1 cellular context compared by ENCODE assay signal in the genomic region with DNA sequence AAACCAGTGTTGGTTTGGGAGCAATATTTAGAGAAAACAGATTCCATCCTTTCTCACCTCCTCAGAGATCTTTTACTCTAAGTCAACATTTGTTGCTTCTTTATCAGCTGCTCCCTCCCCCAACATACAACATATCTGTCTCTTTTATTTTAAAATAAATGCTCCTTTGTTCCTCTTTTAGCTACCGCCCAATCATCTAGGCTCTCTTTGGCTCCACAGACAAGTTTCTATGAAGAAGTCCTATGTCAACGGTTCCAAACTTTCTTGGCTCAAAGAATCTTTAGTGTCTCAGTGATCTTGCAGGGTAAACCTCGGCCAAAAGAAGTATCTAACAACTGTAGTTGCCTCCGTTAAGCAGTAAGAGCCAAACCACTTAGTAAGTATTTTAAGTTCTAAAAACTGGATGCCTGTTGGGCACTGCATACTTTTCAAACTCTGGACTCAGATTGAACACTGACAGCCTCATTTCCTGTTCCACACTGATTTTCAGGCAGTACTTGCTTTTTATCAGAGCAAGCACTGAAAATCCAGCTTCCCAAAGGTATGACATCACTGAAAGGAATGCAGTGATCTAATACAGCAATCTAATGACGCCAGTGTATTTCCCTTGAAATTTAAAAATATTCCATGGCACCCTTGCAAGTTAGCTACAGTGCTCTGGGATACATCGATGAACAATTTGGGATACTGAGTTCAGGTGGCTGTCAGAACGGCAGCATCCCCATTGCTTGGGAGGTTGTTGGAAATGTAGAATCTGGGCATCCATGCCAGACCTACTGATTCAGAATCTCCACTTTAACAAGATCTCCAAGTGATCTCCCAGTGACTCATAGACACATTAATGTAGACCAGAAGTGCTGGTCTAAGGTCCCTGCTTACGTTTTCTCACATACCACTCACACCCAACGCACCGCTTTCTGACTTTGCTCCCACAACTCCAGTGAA.
TF ChIP-seq lines count a peak whose summit lies in the region.

No MANE protein-coding gene starts in this region.

TF ChIP-seq in HEK293, 187 proteins besides CTCF, POLR2A, EP300 and RAD21 (continued from another document and continues in another):
- TF ChIP-seq, protein P1, sequence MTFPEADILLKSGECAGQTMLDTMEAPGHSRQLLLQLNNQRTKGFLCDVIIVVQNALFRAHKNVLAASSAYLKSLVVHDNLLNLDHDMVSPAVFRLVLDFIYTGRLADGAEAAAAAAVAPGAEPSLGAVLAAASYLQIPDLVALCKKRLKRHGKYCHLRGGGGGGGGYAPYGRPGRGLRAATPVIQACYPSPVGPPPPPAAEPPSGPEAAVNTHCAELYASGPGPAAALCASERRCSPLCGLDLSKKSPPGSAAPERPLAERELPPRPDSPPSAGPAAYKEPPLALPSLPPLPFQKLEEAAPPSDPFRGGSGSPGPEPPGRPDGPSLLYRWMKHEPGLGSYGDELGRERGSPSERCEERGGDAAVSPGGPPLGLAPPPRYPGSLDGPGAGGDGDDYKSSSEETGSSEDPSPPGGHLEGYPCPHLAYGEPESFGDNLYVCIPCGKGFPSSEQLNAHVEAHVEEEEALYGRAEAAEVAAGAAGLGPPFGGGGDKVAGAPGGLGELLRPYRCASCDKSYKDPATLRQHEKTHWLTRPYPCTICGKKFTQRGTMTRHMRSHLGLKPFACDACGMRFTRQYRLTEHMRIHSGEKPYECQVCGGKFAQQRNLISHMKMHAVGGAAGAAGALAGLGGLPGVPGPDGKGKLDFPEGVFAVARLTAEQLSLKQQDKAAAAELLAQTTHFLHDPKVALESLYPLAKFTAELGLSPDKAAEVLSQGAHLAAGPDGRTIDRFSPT (tag by site-specific recombination; IDR thresholded peaks at IDR 0.05): peak; percentile 98
- TF ChIP-seq ZNF2 (tag by site-specific recombination; IDR thresholded peaks at IDR 0.05) (peak; percentile 56), ZIC2 (tag by site-specific recombination; IDR thresholded peaks at IDR 0.05) (no peak), ZNF501 (tag by site-specific recombination; IDR thresholded peaks at IDR 0.05) (peak; percentile 37; the same call in 1 of the 2 replicates), ZNF174 (tag by site-specific recombination; IDR thresholded peaks at IDR 0.05) (no peak), ZNF10 (tag by site-specific recombination; IDR thresholded peaks at IDR 0.05) (peak; percentile 51; the same call in 1 of the 2 replicates), BCL11A (tag by site-specific recombination; IDR thresholded peaks at IDR 0.05; ENCODE audit: low read depth) (0 out of 2 replicates have a peak, but pooled peaks have one; percentile 14), ZNF335 (tag by site-specific recombination; conservative IDR thresholded peaks at IDR 0.05) (peak; percentile 85), ZFP37 (tag by site-specific recombination; IDR thresholded peaks at IDR 0.05) (peak; percentile 79; the same call in 1 of the 2 replicates), KLF16 (tag by site-specific recombination; IDR thresholded peaks at IDR 0.05) (no peak), ZNF24 (tag by site-specific recombination; IDR thresholded peaks at IDR 0.05) (peak; percentile 88), PRDM1 (tag by site-specific recombination; IDR thresholded peaks at IDR 0.05) (peak; percentile 92), ZBTB21 (tag by site-specific recombination; IDR thresholded peaks at IDR 0.05) (peak; percentile 99), SP7 (tag by site-specific recombination; IDR thresholded peaks at IDR 0.05) (peak; percentile 92), GFI1B (tag by site-specific recombination; IDR thresholded peaks at IDR 0.05) (peak; percentile 95), IKZF3 (tag by site-specific recombination; IDR thresholded peaks at IDR 0.05) (peak; percentile 84), ZNF629 (tag by site-specific recombination; IDR thresholded peaks at IDR 0.05) (peak; percentile 100), ZNF324 (tag by site-specific recombination; IDR thresholded peaks at IDR 0.05) (peak; percentile 70), ZNF394 (tag by site-specific recombination; IDR thresholded peaks at IDR 0.05; ENCODE audit: borderline replicate concordance) (peak; percentile 74), MEIS1 (CRISPR knock-in tag; IDR thresholded peaks at IDR 0.05; ENCODE audit: borderline replicate concordance) (no peak), SP3 (tag by site-specific recombination; IDR thresholded peaks at IDR 0.05) (peak; percentile 30), ZNF558 (tag by site-specific recombination; IDR thresholded peaks at IDR 0.05) (peak; percentile 44; the same call in 1 of the 2 replicates), ZBTB17 (tag by site-specific recombination; IDR thresholded peaks at IDR 0.05) (peak; percentile 97), GLIS1 (tag by site-specific recombination; IDR thresholded peaks at IDR 0.05) (peak; percentile 58), ZNF426 (tag by site-specific recombination; IDR thresholded peaks at IDR 0.05) (no peak), KLF9 (tag by site-specific recombination; IDR thresholded peaks at IDR 0.05; ENCODE audit: low read depth) (no peak)
- TF ChIP-seq, protein P2, sequence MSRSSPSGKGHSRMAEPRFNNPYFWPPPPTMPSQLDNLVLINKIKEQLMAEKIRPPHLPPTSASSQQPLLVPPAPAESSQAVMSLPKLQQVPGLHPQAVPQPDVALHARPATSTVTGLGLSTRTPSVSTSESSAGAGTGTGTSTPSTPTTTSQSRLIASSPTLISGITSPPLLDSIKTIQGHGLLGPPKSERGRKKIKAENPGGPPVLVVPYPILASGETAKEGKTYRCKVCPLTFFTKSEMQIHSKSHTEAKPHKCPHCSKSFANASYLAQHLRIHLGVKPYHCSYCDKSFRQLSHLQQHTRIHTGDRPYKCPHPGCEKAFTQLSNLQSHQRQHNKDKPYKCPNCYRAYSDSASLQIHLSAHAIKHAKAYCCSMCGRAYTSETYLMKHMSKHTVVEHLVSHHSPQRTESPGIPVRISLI (tag by site-specific recombination; IDR thresholded peaks at IDR 0.05): no peak
- TF ChIP-seq, protein P3, sequence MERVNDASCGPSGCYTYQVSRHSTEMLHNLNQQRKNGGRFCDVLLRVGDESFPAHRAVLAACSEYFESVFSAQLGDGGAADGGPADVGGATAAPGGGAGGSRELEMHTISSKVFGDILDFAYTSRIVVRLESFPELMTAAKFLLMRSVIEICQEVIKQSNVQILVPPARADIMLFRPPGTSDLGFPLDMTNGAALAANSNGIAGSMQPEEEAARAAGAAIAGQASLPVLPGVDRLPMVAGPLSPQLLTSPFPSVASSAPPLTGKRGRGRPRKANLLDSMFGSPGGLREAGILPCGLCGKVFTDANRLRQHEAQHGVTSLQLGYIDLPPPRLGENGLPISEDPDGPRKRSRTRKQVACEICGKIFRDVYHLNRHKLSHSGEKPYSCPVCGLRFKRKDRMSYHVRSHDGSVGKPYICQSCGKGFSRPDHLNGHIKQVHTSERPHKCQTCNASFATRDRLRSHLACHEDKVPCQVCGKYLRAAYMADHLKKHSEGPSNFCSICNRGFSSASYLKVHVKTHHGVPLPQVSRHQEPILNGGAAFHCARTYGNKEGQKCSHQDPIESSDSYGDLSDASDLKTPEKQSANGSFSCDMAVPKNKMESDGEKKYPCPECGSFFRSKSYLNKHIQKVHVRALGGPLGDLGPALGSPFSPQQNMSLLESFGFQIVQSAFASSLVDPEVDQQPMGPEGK (tag by site-specific recombination; IDR thresholded peaks at IDR 0.05): 0 out of 2 replicates have a peak, but pooled peaks have one; percentile 43
- TF ChIP-seq, protein P4, sequence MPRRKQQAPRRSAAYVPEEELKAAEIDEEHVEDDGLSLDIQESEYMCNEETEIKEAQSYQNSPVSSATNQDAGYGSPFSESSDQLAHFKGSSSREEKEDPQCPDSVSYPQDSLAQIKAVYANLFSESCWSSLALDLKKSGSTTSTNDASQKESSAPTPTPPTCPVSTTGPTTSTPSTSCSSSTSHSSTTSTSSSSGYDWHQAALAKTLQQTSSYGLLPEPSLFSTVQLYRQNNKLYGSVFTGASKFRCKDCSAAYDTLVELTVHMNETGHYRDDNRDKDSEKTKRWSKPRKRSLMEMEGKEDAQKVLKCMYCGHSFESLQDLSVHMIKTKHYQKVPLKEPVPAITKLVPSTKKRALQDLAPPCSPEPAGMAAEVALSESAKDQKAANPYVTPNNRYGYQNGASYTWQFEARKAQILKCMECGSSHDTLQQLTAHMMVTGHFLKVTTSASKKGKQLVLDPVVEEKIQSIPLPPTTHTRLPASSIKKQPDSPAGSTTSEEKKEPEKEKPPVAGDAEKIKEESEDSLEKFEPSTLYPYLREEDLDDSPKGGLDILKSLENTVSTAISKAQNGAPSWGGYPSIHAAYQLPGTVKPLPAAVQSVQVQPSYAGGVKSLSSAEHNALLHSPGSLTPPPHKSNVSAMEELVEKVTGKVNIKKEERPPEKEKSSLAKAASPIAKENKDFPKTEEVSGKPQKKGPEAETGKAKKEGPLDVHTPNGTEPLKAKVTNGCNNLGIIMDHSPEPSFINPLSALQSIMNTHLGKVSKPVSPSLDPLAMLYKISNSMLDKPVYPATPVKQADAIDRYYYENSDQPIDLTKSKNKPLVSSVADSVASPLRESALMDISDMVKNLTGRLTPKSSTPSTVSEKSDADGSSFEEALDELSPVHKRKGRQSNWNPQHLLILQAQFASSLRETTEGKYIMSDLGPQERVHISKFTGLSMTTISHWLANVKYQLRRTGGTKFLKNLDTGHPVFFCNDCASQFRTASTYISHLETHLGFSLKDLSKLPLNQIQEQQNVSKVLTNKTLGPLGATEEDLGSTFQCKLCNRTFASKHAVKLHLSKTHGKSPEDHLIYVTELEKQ (tag by site-specific recombination; IDR thresholded peaks at IDR 0.05; ENCODE audit: borderline replicate concordance): peak; percentile 56
- TF ChIP-seq, protein P5, sequence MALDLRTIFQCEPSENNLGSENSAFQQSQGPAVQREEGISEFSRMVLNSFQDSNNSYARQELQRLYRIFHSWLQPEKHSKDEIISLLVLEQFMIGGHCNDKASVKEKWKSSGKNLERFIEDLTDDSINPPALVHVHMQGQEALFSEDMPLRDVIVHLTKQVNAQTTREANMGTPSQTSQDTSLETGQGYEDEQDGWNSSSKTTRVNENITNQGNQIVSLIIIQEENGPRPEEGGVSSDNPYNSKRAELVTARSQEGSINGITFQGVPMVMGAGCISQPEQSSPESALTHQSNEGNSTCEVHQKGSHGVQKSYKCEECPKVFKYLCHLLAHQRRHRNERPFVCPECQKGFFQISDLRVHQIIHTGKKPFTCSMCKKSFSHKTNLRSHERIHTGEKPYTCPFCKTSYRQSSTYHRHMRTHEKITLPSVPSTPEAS (tag by site-specific recombination; IDR thresholded peaks at IDR 0.05): peak; percentile 42; the same call in 1 of the 2 replicates
- TF ChIP-seq, protein P6, sequence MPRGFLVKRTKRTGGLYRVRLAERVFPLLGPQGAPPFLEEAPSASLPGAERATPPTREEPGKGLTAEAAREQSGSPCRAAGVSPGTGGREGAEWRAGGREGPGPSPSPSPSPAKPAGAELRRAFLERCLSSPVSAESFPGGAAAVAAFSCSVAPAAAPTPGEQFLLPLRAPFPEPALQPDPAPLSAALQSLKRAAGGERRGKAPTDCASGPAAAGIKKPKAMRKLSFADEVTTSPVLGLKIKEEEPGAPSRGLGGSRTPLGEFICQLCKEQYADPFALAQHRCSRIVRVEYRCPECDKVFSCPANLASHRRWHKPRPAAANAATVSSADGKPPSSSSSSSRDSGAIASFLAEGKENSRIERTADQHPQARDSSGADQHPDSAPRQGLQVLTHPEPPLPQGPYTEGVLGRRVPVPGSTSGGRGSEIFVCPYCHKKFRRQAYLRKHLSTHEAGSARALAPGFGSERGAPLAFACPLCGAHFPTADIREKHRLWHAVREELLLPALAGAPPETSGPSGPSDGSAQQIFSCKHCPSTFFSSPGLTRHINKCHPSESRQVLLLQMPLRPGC (tag by site-specific recombination; IDR thresholded peaks at IDR 0.05): peak; percentile 84
- TF ChIP-seq, protein P7, sequence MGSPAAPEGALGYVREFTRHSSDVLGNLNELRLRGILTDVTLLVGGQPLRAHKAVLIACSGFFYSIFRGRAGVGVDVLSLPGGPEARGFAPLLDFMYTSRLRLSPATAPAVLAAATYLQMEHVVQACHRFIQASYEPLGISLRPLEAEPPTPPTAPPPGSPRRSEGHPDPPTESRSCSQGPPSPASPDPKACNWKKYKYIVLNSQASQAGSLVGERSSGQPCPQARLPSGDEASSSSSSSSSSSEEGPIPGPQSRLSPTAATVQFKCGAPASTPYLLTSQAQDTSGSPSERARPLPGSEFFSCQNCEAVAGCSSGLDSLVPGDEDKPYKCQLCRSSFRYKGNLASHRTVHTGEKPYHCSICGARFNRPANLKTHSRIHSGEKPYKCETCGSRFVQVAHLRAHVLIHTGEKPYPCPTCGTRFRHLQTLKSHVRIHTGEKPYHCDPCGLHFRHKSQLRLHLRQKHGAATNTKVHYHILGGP (tag by site-specific recombination; IDR thresholded peaks at IDR 0.05): no peak
- TF ChIP-seq, protein P8, sequence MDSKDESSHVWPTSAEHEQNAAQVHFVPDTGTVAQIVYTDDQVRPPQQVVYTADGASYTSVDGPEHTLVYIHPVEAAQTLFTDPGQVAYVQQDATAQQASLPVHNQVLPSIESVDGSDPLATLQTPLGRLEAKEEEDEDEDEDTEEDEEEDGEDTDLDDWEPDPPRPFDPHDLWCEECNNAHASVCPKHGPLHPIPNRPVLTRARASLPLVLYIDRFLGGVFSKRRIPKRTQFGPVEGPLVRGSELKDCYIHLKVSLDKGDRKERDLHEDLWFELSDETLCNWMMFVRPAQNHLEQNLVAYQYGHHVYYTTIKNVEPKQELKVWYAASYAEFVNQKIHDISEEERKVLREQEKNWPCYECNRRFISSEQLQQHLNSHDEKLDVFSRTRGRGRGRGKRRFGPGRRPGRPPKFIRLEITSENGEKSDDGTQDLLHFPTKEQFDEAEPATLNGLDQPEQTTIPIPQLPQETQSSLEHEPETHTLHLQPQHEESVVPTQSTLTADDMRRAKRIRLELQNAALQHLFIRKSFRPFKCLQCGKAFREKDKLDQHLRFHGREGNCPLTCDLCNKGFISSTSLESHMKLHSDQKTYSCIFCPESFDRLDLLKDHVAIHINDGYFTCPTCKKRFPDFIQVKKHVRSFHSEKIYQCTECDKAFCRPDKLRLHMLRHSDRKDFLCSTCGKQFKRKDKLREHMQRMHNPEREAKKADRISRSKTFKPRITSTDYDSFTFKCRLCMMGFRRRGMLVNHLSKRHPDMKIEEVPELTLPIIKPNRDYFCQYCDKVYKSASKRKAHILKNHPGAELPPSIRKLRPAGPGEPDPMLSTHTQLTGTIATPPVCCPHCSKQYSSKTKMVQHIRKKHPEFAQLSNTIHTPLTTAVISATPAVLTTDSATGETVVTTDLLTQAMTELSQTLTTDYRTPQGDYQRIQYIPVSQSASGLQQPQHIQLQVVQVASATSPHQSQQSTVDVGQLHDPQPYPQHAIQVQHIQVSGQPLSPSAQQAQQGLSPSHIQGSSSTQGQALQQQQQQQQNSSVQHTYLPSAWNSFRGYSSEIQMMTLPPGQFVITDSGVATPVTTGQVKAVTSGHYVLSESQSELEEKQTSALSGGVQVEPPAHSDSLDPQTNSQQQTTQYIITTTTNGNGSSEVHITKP (tag by site-specific recombination; IDR thresholded peaks at IDR 0.05): peak; percentile 15; the same call in 1 of the 2 replicates
- TF ChIP-seq, protein P9, sequence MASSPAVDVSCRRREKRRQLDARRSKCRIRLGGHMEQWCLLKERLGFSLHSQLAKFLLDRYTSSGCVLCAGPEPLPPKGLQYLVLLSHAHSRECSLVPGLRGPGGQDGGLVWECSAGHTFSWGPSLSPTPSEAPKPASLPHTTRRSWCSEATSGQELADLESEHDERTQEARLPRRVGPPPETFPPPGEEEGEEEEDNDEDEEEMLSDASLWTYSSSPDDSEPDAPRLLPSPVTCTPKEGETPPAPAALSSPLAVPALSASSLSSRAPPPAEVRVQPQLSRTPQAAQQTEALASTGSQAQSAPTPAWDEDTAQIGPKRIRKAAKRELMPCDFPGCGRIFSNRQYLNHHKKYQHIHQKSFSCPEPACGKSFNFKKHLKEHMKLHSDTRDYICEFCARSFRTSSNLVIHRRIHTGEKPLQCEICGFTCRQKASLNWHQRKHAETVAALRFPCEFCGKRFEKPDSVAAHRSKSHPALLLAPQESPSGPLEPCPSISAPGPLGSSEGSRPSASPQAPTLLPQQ (tag by site-specific recombination; IDR thresholded peaks at IDR 0.05): peak; percentile 94
